1 cellular context compared by ENCODE assay signal in the genomic region with DNA sequence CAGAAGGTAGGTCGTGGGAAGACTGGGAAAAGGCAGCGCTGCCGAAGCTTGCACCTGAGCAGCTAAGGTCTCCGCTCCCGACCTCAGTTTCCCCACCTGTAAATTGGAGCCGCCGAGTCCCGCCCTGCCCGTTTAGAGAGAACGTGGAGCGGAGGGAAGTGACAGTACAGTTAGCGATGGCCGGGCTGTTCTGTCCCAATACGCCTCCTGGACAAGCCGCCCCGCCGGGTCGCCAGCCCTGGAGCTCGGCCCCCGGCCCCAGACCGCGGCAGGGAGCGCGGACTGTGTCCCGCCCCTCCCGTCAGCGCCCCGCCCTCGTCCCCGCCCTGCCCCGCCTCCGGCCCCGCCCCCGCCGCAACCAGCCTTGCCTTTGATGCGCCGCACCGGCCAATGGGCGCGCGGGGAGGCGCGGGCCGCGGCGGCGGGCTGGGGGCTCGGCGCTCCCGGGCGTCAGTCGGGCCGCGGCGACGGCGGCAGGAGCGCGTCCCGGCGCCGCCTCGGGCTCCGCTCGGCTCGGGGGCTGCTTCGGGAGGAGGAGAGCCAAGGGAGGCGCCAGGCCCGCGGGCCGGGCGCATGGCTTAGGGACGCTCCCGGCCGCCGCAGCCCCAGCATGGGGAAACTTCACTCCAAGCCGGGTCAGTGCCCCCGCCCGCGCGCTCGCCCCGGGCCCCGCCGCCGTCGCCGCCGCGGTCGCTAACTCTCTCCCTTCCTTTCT.
TF ChIP-seq lines count a peak whose summit lies in the region.

A gene with protein sequence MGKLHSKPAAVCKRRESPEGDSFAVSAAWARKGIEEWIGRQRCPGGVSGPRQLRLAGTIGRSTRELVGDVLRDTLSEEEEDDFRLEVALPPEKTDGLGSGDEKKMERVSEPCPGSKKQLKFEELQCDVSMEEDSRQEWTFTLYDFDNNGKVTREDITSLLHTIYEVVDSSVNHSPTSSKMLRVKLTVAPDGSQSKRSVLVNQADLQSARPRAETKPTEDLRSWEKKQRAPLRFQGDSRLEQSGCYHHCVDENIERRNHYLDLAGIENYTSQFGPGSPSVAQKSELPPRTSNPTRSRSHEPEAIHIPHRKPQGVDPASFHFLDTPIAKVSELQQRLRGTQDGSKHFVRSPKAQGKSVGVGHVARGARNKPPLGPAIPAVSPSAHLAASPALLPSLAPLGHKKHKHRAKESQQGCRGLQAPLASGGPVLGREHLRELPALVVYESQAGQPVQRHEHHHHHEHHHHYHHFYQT (plus strand): TSS at position 453 of the 715 bp plus-strand sequence. CDS start 158 bp downstream, at position 611.

TF ChIP-seq in SK-N-SH, 30 proteins besides CTCF, POLR2A, EP300 and RAD21 (continued from another document):
- TF ChIP-seq, protein P1, sequence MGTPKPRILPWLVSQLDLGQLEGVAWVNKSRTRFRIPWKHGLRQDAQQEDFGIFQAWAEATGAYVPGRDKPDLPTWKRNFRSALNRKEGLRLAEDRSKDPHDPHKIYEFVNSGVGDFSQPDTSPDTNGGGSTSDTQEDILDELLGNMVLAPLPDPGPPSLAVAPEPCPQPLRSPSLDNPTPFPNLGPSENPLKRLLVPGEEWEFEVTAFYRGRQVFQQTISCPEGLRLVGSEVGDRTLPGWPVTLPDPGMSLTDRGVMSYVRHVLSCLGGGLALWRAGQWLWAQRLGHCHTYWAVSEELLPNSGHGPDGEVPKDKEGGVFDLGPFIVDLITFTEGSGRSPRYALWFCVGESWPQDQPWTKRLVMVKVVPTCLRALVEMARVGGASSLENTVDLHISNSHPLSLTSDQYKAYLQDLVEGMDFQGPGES (IDR thresholded peaks at IDR 0.05; ENCODE audit: low read depth, low read length), result no peak
- no peak for TF ChIP-seq TEAD4 (IDR thresholded peaks at IDR 0.05; ENCODE audit: borderline replicate concordance, insufficient read depth)
- TF ChIP-seq, protein P2, sequence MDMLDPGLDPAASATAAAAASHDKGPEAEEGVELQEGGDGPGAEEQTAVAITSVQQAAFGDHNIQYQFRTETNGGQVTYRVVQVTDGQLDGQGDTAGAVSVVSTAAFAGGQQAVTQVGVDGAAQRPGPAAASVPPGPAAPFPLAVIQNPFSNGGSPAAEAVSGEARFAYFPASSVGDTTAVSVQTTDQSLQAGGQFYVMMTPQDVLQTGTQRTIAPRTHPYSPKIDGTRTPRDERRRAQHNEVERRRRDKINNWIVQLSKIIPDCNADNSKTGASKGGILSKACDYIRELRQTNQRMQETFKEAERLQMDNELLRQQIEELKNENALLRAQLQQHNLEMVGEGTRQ (IDR thresholded peaks at IDR 0.05; ENCODE audit: borderline replicate concordance, low read depth, low read length), result no peak
- TF ChIP-seq, protein P3, sequence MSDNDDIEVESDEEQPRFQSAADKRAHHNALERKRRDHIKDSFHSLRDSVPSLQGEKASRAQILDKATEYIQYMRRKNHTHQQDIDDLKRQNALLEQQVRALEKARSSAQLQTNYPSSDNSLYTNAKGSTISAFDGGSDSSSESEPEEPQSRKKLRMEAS (IDR thresholded peaks at IDR 0.05; ENCODE audit: low read depth), result no peak
